Comparison of ENCODE assay signal across 1 cellular context in the genomic region with DNA sequence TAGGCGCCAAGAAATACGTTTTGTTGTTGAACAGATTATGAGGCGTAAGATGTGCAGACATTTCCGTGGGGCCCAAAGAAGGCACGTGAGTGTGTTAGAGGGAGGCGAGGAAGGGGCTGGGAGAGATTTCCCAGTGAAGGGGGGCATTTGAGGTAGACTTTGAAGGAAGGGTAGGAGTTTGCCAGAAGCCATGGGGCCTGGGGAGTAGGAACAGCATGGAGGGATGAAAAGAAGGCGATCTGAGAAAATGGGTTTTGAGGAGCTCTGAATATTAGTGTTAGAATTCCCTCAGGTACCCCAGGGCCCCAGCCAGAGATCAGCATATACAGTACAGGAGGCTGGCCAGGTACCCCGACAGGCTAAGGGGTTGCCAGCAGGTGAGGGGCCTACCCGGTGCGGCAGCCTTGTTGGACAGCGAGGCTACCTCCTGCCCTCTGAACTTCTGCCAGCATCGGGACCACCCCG.
TF ChIP-seq lines count a peak whose summit lies in the region.

No MANE protein-coding gene starts in this region.

TF ChIP-seq in endothelial cell of umbilical vein, 7 proteins besides CTCF, POLR2A, EP300 and RAD21:
- TF ChIP-seq EZH2 (IDR thresholded peaks at IDR 0.05; ENCODE audit: borderline replicate concordance, low read depth, low read length, severe bottlenecking) (no peak), JUN (IDR thresholded peaks at IDR 0.05; ENCODE audit: borderline replicate concordance, insufficient read depth, insufficient read length, low read depth) (no peak), MYC (IDR thresholded peaks at IDR 0.05; ENCODE audit: low read depth, low read length) (no peak), POLR2AphosphoS5 (IDR thresholded peaks at IDR 0.05; ENCODE audit: insufficient read depth, low read depth, low read length) (no peak), FOS (IDR thresholded peaks at IDR 0.05; ENCODE audit: borderline replicate concordance, insufficient read depth, low read length) (no peak), GATA2 (IDR thresholded peaks at IDR 0.05; ENCODE audit: insufficient read depth, insufficient read length, low read depth, low read length) (no peak)
- TF ChIP-seq, protein P1, sequence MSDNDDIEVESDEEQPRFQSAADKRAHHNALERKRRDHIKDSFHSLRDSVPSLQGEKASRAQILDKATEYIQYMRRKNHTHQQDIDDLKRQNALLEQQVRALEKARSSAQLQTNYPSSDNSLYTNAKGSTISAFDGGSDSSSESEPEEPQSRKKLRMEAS (IDR thresholded peaks at IDR 0.05; ENCODE audit: insufficient read depth, insufficient read length), result no peak
